Comparison of ENCODE assay signal across 18 cellular contexts in genomic region chr17:75849304-75849695, GRCh38. TPM values are rescaled to one million over a fixed set of nuclear protein-coding genes. Genes with fewer than 3 reads are reported as not detected.
DNase-seq lines count a peak whose midpoint lies in the region; ATAC-seq and TF ChIP-seq lines count a peak whose summit lies in the region.
"Had no signal": no experiment of that assay in that cellular context is flagged by ENCODE, and none has a peak within 500 bp of the region (broad histone marks: within the 10 kb centered on the region; RNA-seq: fewer than 3 reads in every experiment).

No MANE protein-coding gene starts in this region.

- no peak overlapping the region for H3K9ac ChIP-seq in parathyroid adenoma

- H3K9me3 ChIP-seq in heart right ventricle = no peaks in the 10 kb centered on the region
- no peaks in the 10 kb centered on the region for H3K9me3 ChIP-seq in esophagus squamous epithelium
- no peaks in the 10 kb centered on the region for H3K9me3 ChIP-seq in parathyroid adenoma (ENCODE audit: control insufficient read depth, low read length)
- no peaks in the 10 kb centered on the region for H3K9me3 ChIP-seq in vagina
- H3K9me3 ChIP-seq: SJCRH30 had no signal

- 67 to 71% methylated on average over 12 of the region's 12 CpGs for WGBS in heart right ventricle, 2 donors
- WGBS in esophagus squamous epithelium, 2 donors = 76 to 87% methylated on average over 10 to 12 of the region's 12 CpGs

- peaks cover 3% of the 10 kb centered on the region for H3K79me2 ChIP-seq in parathyroid adenoma

- CTCF ChIA-PET in activated CD8-positive, alpha-beta T cell treated with anti-CD3 and anti-CD28 coated beads, Interleukin-2, amount 10 ng/mL, durations not matched to agents 7 days and 5 days (lab: Charles Lee) = interaction anchor here (0.7 to 3.0 kb wide), 11 partner anchors 9 to 85 kb away, joined by 3 to 20 read pairs (median 7); partner anchors contain the start of genes GALK1 and TRIM65

- no peak overlapping the region for H3K27ac Mint-ChIP-seq in activated CD8-positive, alpha-beta T cell treated with anti-CD3 and anti-CD28 coated beads, Interleukin-2, amount 10 ng/mL, durations not matched to agents 7 days and 5 days
- H3K27ac Mint-ChIP-seq: activated naive CD4-positive, alpha-beta T cell treated with anti-CD3 and anti-CD28 coated beads, Interleukin-2, amount 50 U/mL, for 24 hours; stimulated activated naive CD8-positive, alpha-beta T cell treated with anti-CD3 and anti-CD28 coated beads, Interleukin-15, amount 100 ng/mL, for 72 hours had no signal

- POLR2A ChIA-PET in activated CD8-positive, alpha-beta T cell treated with anti-CD3 and anti-CD28 coated beads, Interleukin-2, amount 10 ng/mL, durations not matched to agents 7 days and 5 days (lab: Charles Lee) = interaction anchor here (1.2 to 2.6 kb wide), 4 partner anchors 16 to 75 kb away, joined by 3 to 10 read pairs (median 6); no protein-coding TSS in a partner anchor

- DNase-seq in heart right ventricle (no peak), left cardiac atrium (no peak), esophagus squamous epithelium (lab: John Stamatoyannopoulos, UW) (no peak), vagina (ENCODE audit: extremely low spot score in 2 of 2) (no peak), KG1 (lab: John Stamatoyannopoulos, UW) (no peak)
- DNase-seq in activated CD8-positive, alpha-beta T cell treated with anti-CD3 and anti-CD28 coated beads, Interleukin-2, amount 10 ng/mL, durations not matched to agents 7 days and 5 days = no peak
- DNase-seq in activated naive CD4-positive, alpha-beta T cell treated with anti-CD3 and anti-CD28 coated beads, Interleukin-2, amount 50 U/mL, for 16 hours = no peak
- DNase-seq: activated CD4-positive, alpha-beta T cell treated with anti-CD3 and anti-CD28 coated beads for 4 hours; activated T-cell treated with anti-CD3 and anti-CD28 coated beads for 4 hours; DND-41; NCI-H1436 treated with DMSO at 0.1 percent for 48 hours; SJCRH30; stimulated activated naive CD8-positive, alpha-beta T cell treated with anti-CD3 and anti-CD28 coated beads, Interleukin-15, amount 100 ng/mL, for 72 hours; T-helper 9 cell had no signal

- no peak for TF ChIP-seq POLR2A in esophagus squamous epithelium (IDR thresholded peaks at IDR 0.05)
- no peak for TF ChIP-seq POLR2A in vagina (IDR thresholded peaks at IDR 0.05)

- peaks cover 0 to 83% (median 34%) of the 10 kb centered on the region in 9 donors for H3K36me3 ChIP-seq in heart right ventricle
- H3K36me3 ChIP-seq in esophagus squamous epithelium = peaks cover 41 to 74% (median 49%) of the 10 kb centered on the region in 3 donors
- no peaks in the 10 kb centered on the region for H3K36me3 ChIP-seq in parathyroid adenoma (ENCODE audit: control insufficient read depth, insufficient read depth, low read length)
- peaks cover 8 to 60% of the 10 kb centered on the region in 2 donors for H3K36me3 ChIP-seq in vagina

- H3K27me3 Mint-ChIP-seq in activated CD8-positive, alpha-beta T cell treated with anti-CD3 and anti-CD28 coated beads, Interleukin-2, amount 10 ng/mL, durations not matched to agents 7 days and 5 days (ENCODE audit: low read depth) = no peaks in the 10 kb centered on the region
- H3K27me3 Mint-ChIP-seq: activated naive CD4-positive, alpha-beta T cell treated with anti-CD3 and anti-CD28 coated beads, Interleukin-2, amount 50 U/mL, for 24 hours; stimulated activated naive CD8-positive, alpha-beta T cell treated with anti-CD3 and anti-CD28 coated beads, Interleukin-15, amount 100 ng/mL, for 72 hours had no signal

- H3K4me2 ChIP-seq in parathyroid adenoma (ENCODE audit: low read length) = no peak overlapping the region

- H3K36me3 Mint-ChIP-seq in activated CD8-positive, alpha-beta T cell treated with anti-CD3 and anti-CD28 coated beads, Interleukin-2, amount 10 ng/mL, durations not matched to agents 7 days and 5 days (ENCODE audit: low read depth) = peaks cover 43% of the 10 kb centered on the region

- H3K4me3 Mint-ChIP-seq in activated CD8-positive, alpha-beta T cell treated with anti-CD3 and anti-CD28 coated beads, Interleukin-2, amount 10 ng/mL, durations not matched to agents 7 days and 5 days = no peak overlapping the region
- H3K4me3 Mint-ChIP-seq: activated naive CD4-positive, alpha-beta T cell treated with anti-CD3 and anti-CD28 coated beads, Interleukin-2, amount 50 U/mL, for 24 hours; stimulated activated naive CD8-positive, alpha-beta T cell treated with anti-CD3 and anti-CD28 coated beads, Interleukin-15, amount 100 ng/mL, for 72 hours had no signal

- H3K4me3 ChIP-seq in heart right ventricle (peak overlapping the region in 2 of 10 donors; percentile 0), esophagus squamous epithelium (no peak overlapping the region), parathyroid adenoma (ENCODE audit: low read depth, low read length) (no peak overlapping the region), vagina (no peak overlapping the region)
- H3K4me3 ChIP-seq: cardiac muscle cell, SJCRH30 had no signal

- no peaks in the 10 kb centered on the region for H3K27me3 ChIP-seq in heart right ventricle
- H3K27me3 ChIP-seq in esophagus squamous epithelium = no peaks in the 10 kb centered on the region
- H3K27me3 ChIP-seq in parathyroid adenoma (ENCODE audit: control insufficient read depth, insufficient read depth, low read length) = no peaks in the 10 kb centered on the region
- no peaks in the 10 kb centered on the region for H3K27me3 ChIP-seq in vagina
- H3K27me3 ChIP-seq: cardiac muscle cell, SJCRH30 had no signal

- H3K27ac ChIP-seq in heart right ventricle = peak overlapping the region; percentile 20 to 92 (median 86)
- H3K27ac ChIP-seq in esophagus squamous epithelium = peak overlapping the region; percentile 11 to 95 (median 56)
- H3K27ac ChIP-seq in parathyroid adenoma = peak overlapping the region; percentile 34
- peak overlapping the region; percentile 12 for H3K27ac ChIP-seq in vagina
- H3K27ac ChIP-seq: C4-2B, cardiac muscle cell, SJCRH30 had no signal

- H3K4me1 ChIP-seq in heart right ventricle = peaks cover 68 to 100% (median 96%) of the 10 kb centered on the region in 9 donors
- H3K4me1 ChIP-seq in esophagus squamous epithelium = peaks cover 36 to 100% (median 69%) of the 10 kb centered on the region in 3 donors
- peaks cover 11% of the 10 kb centered on the region for H3K4me1 ChIP-seq in parathyroid adenoma
- peaks cover 80% of the 10 kb centered on the region for H3K4me1 ChIP-seq in vagina

- H3K4me1 Mint-ChIP-seq in activated CD8-positive, alpha-beta T cell treated with anti-CD3 and anti-CD28 coated beads, Interleukin-2, amount 10 ng/mL, durations not matched to agents 7 days and 5 days (ENCODE audit: low read depth) = peaks cover 32% of the 10 kb centered on the region

- H2AFZ ChIP-seq in parathyroid adenoma = no peak overlapping the region

- no peak for ATAC-seq in heart right ventricle
- no peak for ATAC-seq in left cardiac atrium
- ATAC-seq in activated CD8-positive, alpha-beta T cell treated with anti-CD3 and anti-CD28 coated beads, Interleukin-2, amount 10 ng/mL, durations not matched to agents 7 days and 5 days = no peak
- ATAC-seq: stimulated activated naive CD8-positive, alpha-beta T cell treated with anti-CD3 and anti-CD28 coated beads, Interleukin-15, amount 100 ng/mL, for 72 hours had no signal

- intact Hi-C loops in heart right ventricle (cut with DNase I) (loop anchor here in 1 of 10 donors (5.0 kb wide), 1 partner anchor 72 kb away; a partner anchor contains a TSS), left cardiac atrium (cut with DNase I) (loop anchor here in 1 of 2 donors (10.0 kb wide), 1 partner anchor 74 kb away; a partner anchor contains a TSS), esophagus squamous epithelium (cut with DNase I) (no loop called here), vagina (cut with DNase I) (loop anchor here (5.0 kb wide), 2 partner anchors 43 to 72 kb away; a partner anchor contains a TSS)

- TF ChIP-seq CTCF in heart right ventricle (IDR thresholded peaks at IDR 0.05) (no peak), esophagus squamous epithelium (IDR thresholded peaks at IDR 0.05) (no peak), parathyroid adenoma (IDR thresholded peaks at IDR 0.05) (no peak), vagina (IDR thresholded peaks at IDR 0.05) (no peak)

- no peaks in the 10 kb centered on the region for H3K9me3 Mint-ChIP-seq in activated CD8-positive, alpha-beta T cell treated with anti-CD3 and anti-CD28 coated beads, Interleukin-2, amount 10 ng/mL, durations not matched to agents 7 days and 5 days (ENCODE audit: insufficient read depth)
- H3K9me3 Mint-ChIP-seq: activated naive CD4-positive, alpha-beta T cell treated with anti-CD3 and anti-CD28 coated beads, Interleukin-2, amount 50 U/mL, for 24 hours; stimulated activated naive CD8-positive, alpha-beta T cell treated with anti-CD3 and anti-CD28 coated beads, Interleukin-15, amount 100 ng/mL, for 72 hours had no signal

RNA-seq across cellular contexts. Expression of gene UNC13D, which starts 5.1 kb away (rescaled TPM):
- 10 to 100 TPM in 3 of 10 donors, 1 to 10 TPM in 7; 5.5 to 20.7 (median 8.5) TPM for total RNA-seq in heart right ventricle
- 10 to 100 TPM in 1 of 2 donors, 1 to 10 TPM in 1; 3.0 to 12.6 TPM for polyA plus RNA-seq in heart right ventricle
- 10 to 100 TPM; 22.1 to 34.0 TPM for total RNA-seq in left cardiac atrium
- 10 to 100 TPM; 16.5 to 21.5 (median 16.9) TPM for total RNA-seq in esophagus squamous epithelium
- 32.7 TPM for total RNA-seq in vagina
- total RNA-seq in activated CD8-positive, alpha-beta T cell treated with anti-CD3 and anti-CD28 coated beads, Interleukin-2, amount 10 ng/mL, durations not matched to agents 7 days and 5 days = 100 to 1,000 TPM; 234 to 249 TPM

RNA-seq across cellular contexts. Expression of gene WBP2, which starts 5.8 kb away (rescaled TPM):
- total RNA-seq in heart right ventricle (100 to 1,000 TPM; 130 to 210 (median 173) TPM), left cardiac atrium (100 to 1,000 TPM; 106 to 122 TPM), esophagus squamous epithelium (10 to 100 TPM; 24.9 to 44.2 (median 36.9) TPM), vagina (54.3 TPM)
- 100 to 1,000 TPM; 155 to 205 TPM for polyA plus RNA-seq in heart right ventricle
- 10 to 100 TPM; 64.3 to 68.6 TPM for total RNA-seq in activated CD8-positive, alpha-beta T cell treated with anti-CD3 and anti-CD28 coated beads, Interleukin-2, amount 10 ng/mL, durations not matched to agents 7 days and 5 days

RNA-seq across cellular contexts. Expression of gene TRIM47, which starts 29.1 kb away (rescaled TPM):
- total RNA-seq in heart right ventricle (10 to 100 TPM in 9 of 10 donors, 1 to 10 TPM in 1; 9.3 to 53.1 (median 21.5) TPM), left cardiac atrium (10 to 100 TPM; 22.9 to 25.3 TPM), esophagus squamous epithelium (10 to 100 TPM; 19.5 to 33.4 (median 25.5) TPM), vagina (63.3 TPM)
- polyA plus RNA-seq in heart right ventricle = 10 to 100 TPM; 22.4 to 48.7 TPM
- 10 to 100 TPM; 31.4 to 36.8 TPM for total RNA-seq in activated CD8-positive, alpha-beta T cell treated with anti-CD3 and anti-CD28 coated beads, Interleukin-2, amount 10 ng/mL, durations not matched to agents 7 days and 5 days

RNA-seq across cellular contexts. Expression of gene TRIM65, which starts 47.5 kb away (rescaled TPM):
- total RNA-seq in heart right ventricle (10 to 100 TPM in 1 of 10 donors, 1 to 10 TPM in 9; 5.1 to 12.7 (median 8.9) TPM), left cardiac atrium (1 to 10 TPM; 8.4 to 9.9 TPM), esophagus squamous epithelium (10 to 100 TPM; 17.3 to 24.6 (median 19.6) TPM), vagina (59.9 TPM)
- 10 to 100 TPM in 1 of 2 donors, 1 to 10 TPM in 1; 5.6 to 16.7 TPM for polyA plus RNA-seq in heart right ventricle
- 10 to 100 TPM; 35.8 to 37.3 TPM for total RNA-seq in activated CD8-positive, alpha-beta T cell treated with anti-CD3 and anti-CD28 coated beads, Interleukin-2, amount 10 ng/mL, durations not matched to agents 7 days and 5 days

RNA-seq across cellular contexts. Expression of gene MRPL38, which starts 55.4 kb away (rescaled TPM):
- total RNA-seq in heart right ventricle = 100 to 1,000 TPM in 4 of 10 donors, 10 to 100 TPM in 6; 89.6 to 144 (median 96.5) TPM
- polyA plus RNA-seq in heart right ventricle = 100 to 1,000 TPM in 1 of 2 donors, 10 to 100 TPM in 1; 86.0 to 160 TPM
- 10 to 100 TPM; 73.7 to 83.4 TPM for total RNA-seq in left cardiac atrium
- total RNA-seq in esophagus squamous epithelium = 10 to 100 TPM; 40.2 to 49.2 (median 41.0) TPM
- 67.8 TPM for total RNA-seq in vagina
- 100 to 1,000 TPM in 1 of 2 experiments, 10 to 100 TPM in 1; 89.0 to 113 TPM for total RNA-seq in activated CD8-positive, alpha-beta T cell treated with anti-CD3 and anti-CD28 coated beads, Interleukin-2, amount 10 ng/mL, durations not matched to agents 7 days and 5 days

Comparison
In these comparisons a context has a peak if more than half of its experiments do, and no peak if none do; other contexts are left out.
1. H3K27ac ChIP-seq: peak in every context shown above with its lines; median percentile 86 in heart right ventricle; 56 in esophagus squamous epithelium; 34 in parathyroid adenoma; 12 in vagina.